In the genomic region with DNA sequence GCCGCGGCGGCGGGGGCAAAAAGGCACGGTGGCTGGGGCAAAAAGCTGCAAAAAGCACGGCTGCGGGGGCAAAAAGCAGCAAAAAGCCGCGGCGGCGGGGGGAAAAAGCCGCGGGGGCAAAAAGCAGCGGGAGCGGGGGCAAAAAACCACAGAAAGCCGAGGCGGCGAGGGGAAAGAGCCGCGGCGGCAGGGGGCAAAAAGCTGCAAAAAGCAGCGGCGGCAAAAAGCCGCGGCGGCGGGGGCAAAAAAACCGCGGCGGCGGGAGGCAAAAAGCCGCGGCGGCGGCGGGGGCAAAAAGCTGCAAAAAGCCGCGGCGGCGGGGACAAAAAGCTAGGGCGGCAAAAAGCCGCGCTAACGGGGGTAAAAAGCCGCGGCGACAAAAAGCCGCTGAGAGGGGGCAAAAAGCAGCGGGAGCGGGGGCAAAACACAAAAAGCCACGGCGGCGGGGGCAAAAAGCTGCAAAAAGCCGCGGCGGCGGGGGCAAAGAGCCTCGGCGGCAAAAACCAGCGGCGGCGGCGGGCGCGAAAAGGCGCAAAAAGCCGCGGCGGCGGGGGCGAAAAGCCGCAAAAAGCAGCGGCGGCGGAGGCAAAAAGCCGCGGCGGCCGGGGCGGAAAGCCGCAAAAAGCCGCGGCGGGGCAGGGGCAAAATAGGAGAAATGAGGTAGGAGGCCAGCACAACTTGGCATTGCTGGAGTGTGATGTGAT, we compare ENCODE assay signal across 8 cellular contexts.
A peak's percentile ranks its signal among the peaks of the same experiment; 100 is the strongest.
DNase-seq lines count a peak whose midpoint lies in the region; ATAC-seq and TF ChIP-seq lines count a peak whose summit lies in the region.

No MANE protein-coding gene starts in this region.

- H2BK15ac ChIP-seq in H9 (ENCODE audit: low read depth, low read length) = no peak overlapping the region

- H3K4me3 Mint-ChIP-seq in H9 = peak overlapping the region; percentile 77 to 86
- H3K4me3 Mint-ChIP-seq in nephron = peak overlapping the region; percentile 79 to 87 (median 83)

- H3K4me1 ChIP-seq in BE2C (no peaks in the 10 kb centered on the region), H9 (ENCODE audit: insufficient read depth, low read length) (no peaks in the 10 kb centered on the region)

- no peak overlapping the region for H3K4ac ChIP-seq in H9 (ENCODE audit: low read depth, low read length)

- no peaks in the 10 kb centered on the region for H3K9me3 ChIP-seq in BE2C
- no peaks in the 10 kb centered on the region for H3K9me3 ChIP-seq in H9 (ENCODE audit: control insufficient read depth, low read depth, low read length)

- H3K9ac ChIP-seq in H9 (ENCODE audit: extremely low read depth, insufficient read length, low read length) = no peak overlapping the region

- no peak overlapping the region for H3K18ac ChIP-seq in H9 (ENCODE audit: insufficient read length, low read depth, low read length)

- H3K9me3 Mint-ChIP-seq in H9 (peaks cover 4 to 6% of the 10 kb centered on the region in 2 experiments; a peak in 2 of 5 replicates), nephron (peaks cover 3% of the 10 kb centered on the region)

- peaks cover 4% of the 10 kb centered on the region for H3K23me2 ChIP-seq in H9 (ENCODE audit: insufficient read length, low read depth, low read length, poor library complexity, severe bottlenecking)

- H2BK20ac ChIP-seq in H9 (ENCODE audit: low read depth, low read length, poor library complexity, severe bottlenecking) = no peak overlapping the region

- WGBS in H9 (ENCODE audit: extremely low coverage, insufficient read length, low lambda C conversion rate) = no CpG with 5 or more reads among the region's 84 CpGs

- TF ChIP-seq CTCF in BE2C (IDR thresholded peaks at IDR 0.05; ENCODE audit: low read depth, low read length) (no peak), H9 (conservative IDR thresholded peaks at IDR 0.05) (no peak), choroid plexus epithelial cell (conservative IDR thresholded peaks at IDR 0.05; ENCODE audit: low read depth, low read length) (no peak), nephron (IDR thresholded peaks at IDR 0.05; ENCODE audit: unreplicated experiment in 3 of 3) (no peak)

- H4K8ac ChIP-seq in H9 (replicated peaks; ENCODE audit: insufficient read length, low read depth, low read length) = no peak overlapping the region

- H2AFZ ChIP-seq in H9 (ENCODE audit: low read length) = no peak overlapping the region

- H3K4me2 ChIP-seq in H9 (ENCODE audit: insufficient read depth, insufficient read length, low read length) = peak overlapping the region; percentile 57

- DNase-seq in BE2C (peak; percentile 2), H9 (peak; percentile 37), choroid plexus epithelial cell (ENCODE audit: low read depth) (no peak), RKO (ENCODE audit: low spot score) (no peak), activated gamma-delta T cell (lab: John Stamatoyannopoulos, UW) (no peak), cortex of kidney (lab: John Stamatoyannopoulos, UW) (no peak)

- H3K27ac Mint-ChIP-seq in H9 (no peak overlapping the region), nephron (no peak overlapping the region)

- H3K27me3 ChIP-seq in BE2C (peaks cover 4% of the 10 kb centered on the region), H9 (ENCODE audit: insufficient read depth, low read length) (peaks cover 4% of the 10 kb centered on the region; the same call in 1 of the 2 replicates)

- no peak overlapping the region for H4K5ac ChIP-seq in H9 (ENCODE audit: insufficient read length, low read depth, low read length)

- H3K56ac ChIP-seq in H9 (ENCODE audit: insufficient read length, low read depth, low read length) = no peak overlapping the region

- H2BK12ac ChIP-seq in H9 (ENCODE audit: insufficient read length, low read depth, low read length) = no peak overlapping the region

- H2AK5ac ChIP-seq in H9 (ENCODE audit: insufficient read length, low read length) = no peak overlapping the region

- no peak overlapping the region for H3T11ph ChIP-seq in H9 (ENCODE audit: low read length)

- H3K36me3 ChIP-seq in BE2C = no peaks in the 10 kb centered on the region

- peaks cover 13% of the 10 kb centered on the region for H3K27me3 Mint-ChIP-seq in H9 (ENCODE audit: low read depth)
- peaks cover 59% of the 10 kb centered on the region for H3K27me3 Mint-ChIP-seq in nephron (ENCODE audit: low read depth)

- H3K4me3 ChIP-seq in BE2C (ENCODE audit: low read depth, low read length) (peak overlapping the region; percentile 23), choroid plexus epithelial cell (ENCODE audit: low read depth, low read length) (peak overlapping the region; percentile 40)

- no peaks in the 10 kb centered on the region; a peak in 1 of 7 replicates for H3K36me3 Mint-ChIP-seq in H9 (ENCODE audit: insufficient read depth in 1 of 3, low read depth in 3 of 3)
- H3K36me3 Mint-ChIP-seq in nephron (ENCODE audit: low read depth) = peaks cover 4% of the 10 kb centered on the region

- no peak overlapping the region for H2BK120ac ChIP-seq in H9 (ENCODE audit: low read depth, low read length, poor library complexity, severe bottlenecking)

- H3K27ac ChIP-seq in H9 (ENCODE audit: insufficient read length, low read depth, low read length) = no peak overlapping the region

- H3K14ac ChIP-seq in H9 (ENCODE audit: insufficient read depth, low read length) = no peak overlapping the region

- no peaks in the 10 kb centered on the region for H3K79me1 ChIP-seq in H9 (ENCODE audit: insufficient read depth, low read depth, low read length, poor library complexity, severe bottlenecking)

- H3K4me1 Mint-ChIP-seq in H9 (peaks cover 5% of the 10 kb centered on the region in 2 experiments), nephron (peaks cover 5% of the 10 kb centered on the region)

- no peaks in the 10 kb centered on the region for H3K79me2 ChIP-seq in H9 (ENCODE audit: insufficient read depth, low read length)

- H3K23ac ChIP-seq in H9 (ENCODE audit: insufficient read length, low read depth, low read length) = no peak overlapping the region

- no peak overlapping the region for H2BK5ac ChIP-seq in H9 (ENCODE audit: insufficient read length, low read length)

- H4K91ac ChIP-seq in H9 (ENCODE audit: insufficient read length, low read depth, low read length) = no peak overlapping the region

- no peaks in the 10 kb centered on the region for H4K20me1 ChIP-seq in H9 (ENCODE audit: control insufficient read depth, insufficient read depth, insufficient read length)

- no peak for ATAC-seq in GM21381 (IDR thresholded peaks at IDR 0.05; ENCODE audit: unreplicated experiment)

Comparison
In these comparisons a context has a peak if more than half of its experiments do, and no peak if none do; other contexts are left out.
1. DNase-seq: peak in BE2C (single experiment) and H9 (single experiment); none in choroid plexus epithelial cell (single experiment), RKO (single experiment), activated gamma-delta T cell (single experiment) and cortex of kidney (single experiment).